In genomic region chr19:7505682-7506384, GRCh38 we compare ENCODE assay signal across 8 cellular contexts. TPM values are rescaled to one million over a fixed set of nuclear protein-coding genes. Genes with fewer than 3 reads are reported as not detected.
A peak's percentile ranks its signal among the peaks of the same experiment; 100 is the strongest.
DNase-seq lines count a peak whose midpoint lies in the region; ATAC-seq and TF ChIP-seq lines count a peak whose summit lies in the region.

No MANE protein-coding gene starts in this region.

- ATAC-seq in lung (ENCODE audit: insufficient read depth, low FRiP score) (peak; percentile 51), GM21447 (IDR thresholded peaks at IDR 0.05; ENCODE audit: unreplicated experiment) (no peak)

- DNase-seq in DMS 273 (lab: John Stamatoyannopoulos, UW; ENCODE audit: unreplicated experiment), result peak; percentile 82
- DNase-seq in DMS 273 treated with DMSO at 0.1 percent for 48 hours (lab: John Stamatoyannopoulos, UW), result no peak
- DNase-seq in M059J (ENCODE audit: low read depth), result peak; percentile 27
- DNase-seq in adipocyte (ENCODE audit: low read depth), result peak; percentile 46
- no peak for DNase-seq in lung (ENCODE audit: low spot score)
- no peak for DNase-seq in GM19238 (ENCODE audit: insufficient read length, low spot score)
- DNase-seq in activated effector memory CD4-positive, alpha-beta T cell treated with anti-CD3 and anti-CD28 coated beads, Interleukin-2, amount 50 U/mL, for 16 hours, result no peak

- no peak overlapping the region for H3K9ac ChIP-seq in adipocyte (ENCODE audit: low read length)

- H3K27me3 ChIP-seq in adipocyte (replicated peaks; ENCODE audit: control insufficient read depth, insufficient read depth, low read length) (peaks cover 20% of the 10 kb centered on the region), lung (ENCODE audit: control insufficient read depth, insufficient read depth) (no peaks in the 10 kb centered on the region)

- no peak overlapping the region for H3K4me3 ChIP-seq in adipocyte (ENCODE audit: low read length)
- H3K4me3 ChIP-seq in lung, result no peak overlapping the region

- H3K36me3 ChIP-seq in adipocyte (ENCODE audit: control insufficient read depth, insufficient read depth, low read length, severe bottlenecking) (no peaks in the 10 kb centered on the region), lung (ENCODE audit: control insufficient read depth in 2 of 2, insufficient read depth in 2 of 2, low read length in 2 of 2) (no peaks in the 10 kb centered on the region)

- no peak overlapping the region for H3K27ac ChIP-seq in lung (ENCODE audit: low read depth in 1 of 2, low read length in 1 of 2)

- WGBS in lung, 2 donors, result 3 to 5% methylated on average over 20 to 32 of the region's 33 CpGs

- no peak for TF ChIP-seq CTCF in lung (IDR thresholded peaks at IDR 0.05; ENCODE audit: control extremely low read depth, extremely low read depth)

- H3K4me1 ChIP-seq in adipocyte (ENCODE audit: control insufficient read depth, insufficient read depth, low read length) (no peaks in the 10 kb centered on the region), lung (ENCODE audit: control insufficient read depth in 2 of 2, insufficient read depth in 2 of 2, low read length in 2 of 2) (peaks cover 0 to 14% of the 10 kb centered on the region in 2 donors)

- H3K9me3 ChIP-seq in adipocyte (ENCODE audit: control insufficient read depth, low read length), result no peaks in the 10 kb centered on the region
- no peaks in the 10 kb centered on the region for H3K9me3 ChIP-seq in lung (ENCODE audit: control insufficient read depth in 2 of 2, insufficient read depth in 1 of 2, low read length in 1 of 2)

RNA-seq across cellular contexts. Expression of gene ZNF358, which starts 10.1 kb away (rescaled TPM):
- 27.2 and 55.4 TPM in 2 replicates for total RNA-seq in M059J (2014; rRNA removed; shearing (Covaris generic))
- 10 to 100 TPM; 25.2 to 44.1 TPM for total RNA-seq in lung
- 10 to 100 TPM; 24.2 to 71.8 TPM for polyA plus RNA-seq in lung

RNA-seq across cellular contexts. Expression of gene MCOLN1, which starts 16.6 kb away (rescaled TPM):
- total RNA-seq in M059J (2014; rRNA removed; shearing (Covaris generic)), result 2.9 and 7.8 TPM in 2 replicates
- 10 to 100 TPM; 11.6 to 65.3 TPM for total RNA-seq in lung
- polyA plus RNA-seq in lung, result 10 to 100 TPM; 54.4 to 68.1 TPM

RNA-seq across cellular contexts. Expression of gene PEX11G, which starts 17.0 kb away (rescaled TPM):
- 0.20 and 0.74 TPM in 2 replicates for total RNA-seq in M059J (2014; rRNA removed; shearing (Covaris generic))
- total RNA-seq in lung, result 10 to 100 TPM in 1 of 2 donors, 1 to 10 TPM in 1; 4.1 to 10.3 TPM
- polyA plus RNA-seq in lung, result 10 to 100 TPM in 1 of 2 donors, 1 to 10 TPM in 1; 4.7 to 11.1 TPM

RNA-seq across cellular contexts. Expression of gene PNPLA6, which starts 29.7 kb away (rescaled TPM):
- total RNA-seq in M059J (2014; rRNA removed; shearing (Covaris generic)), result 46.3 and 86.0 TPM in 2 replicates
- 100 to 1,000 TPM in 1 of 2 donors, 10 to 100 TPM in 1; 41.8 to 267 TPM for total RNA-seq in lung
- 100 to 1,000 TPM in 1 of 2 donors, 10 to 100 TPM in 1; 89.9 to 154 TPM for polyA plus RNA-seq in lung

Comparison
In these comparisons a context has a peak if more than half of its experiments do, and no peak if none do; other contexts are left out.
1. DNase-seq: peak in DMS 273 (single experiment), M059J (single experiment) and adipocyte (single experiment); none in DMS 273 treated with DMSO at 0.1 percent for 48 hours (single experiment), lung (single experiment), GM19238 (single experiment) and activated effector memory CD4-positive, alpha-beta T cell treated with anti-CD3 and anti-CD28 coated beads, Interleukin-2, amount 50 U/mL, for 16 hours (single experiment).